In genomic region chr7:96921231-96921630, GRCh38 we compare ENCODE assay signal across 12 cellular contexts.
"Had no signal": no experiment of that assay in that cellular context is flagged by ENCODE, and none has a peak within 500 bp of the region (broad histone marks: within the 10 kb centered on the region; RNA-seq: fewer than 3 reads in every experiment).

No MANE protein-coding gene starts in this region.

- DNase-seq: activated T-cell treated with anti-CD3 and anti-CD28 coated beads, Interleukin-2, amount 50 U/mL, for 1 hour; mucosa of descending colon; naive thymus-derived CD8-positive, alpha-beta T cell; psoas muscle; right lobe of liver; spleen; stimulated activated CD4-positive, alpha-beta T cell treated with anti-CD3 and anti-CD28 coated beads, Interleukin-1b, Interleukin-23, amount 100 ng/mL, for 48 hours; substantia nigra; upper lobe of left lung had no signal

- H3K9me3 Mint-ChIP-seq: activated naive CD4-positive, alpha-beta T cell treated with anti-CD3 and anti-CD28 coated beads, Interleukin-2, amount 50 U/mL, for 24 hours; naive thymus-derived CD8-positive, alpha-beta T cell; stimulated activated memory B cell treated with anti-CD40 and anti-IgM and Interleukin-4, amounts not matched to agents 10 μg/mL and 1 μg/mL and 100 μg/mL, for 72 hours had no signal

- H3K27ac ChIP-seq: psoas muscle, right lobe of liver, spleen, upper lobe of left lung had no signal

- H3K4me1 Mint-ChIP-seq: activated naive CD4-positive, alpha-beta T cell treated with anti-CD3 and anti-CD28 coated beads, Interleukin-2, amount 50 U/mL, for 24 hours; naive thymus-derived CD8-positive, alpha-beta T cell; stimulated activated memory B cell treated with anti-CD40 and anti-IgM and Interleukin-4, amounts not matched to agents 10 μg/mL and 1 μg/mL and 100 μg/mL, for 72 hours had no signal

- H3K36me3 Mint-ChIP-seq: naive thymus-derived CD8-positive, alpha-beta T cell; stimulated activated memory B cell treated with anti-CD40 and anti-IgM and Interleukin-4, amounts not matched to agents 10 μg/mL and 1 μg/mL and 100 μg/mL, for 72 hours had no signal

- H3K27ac Mint-ChIP-seq: activated naive CD4-positive, alpha-beta T cell treated with anti-CD3 and anti-CD28 coated beads, Interleukin-2, amount 50 U/mL, for 24 hours; dendritic cell treated with granulocyte-macrophage colony-stimulating factor and Interleukin-4, amounts not matched to agents 40 ng/mL and 50 ng/mL, for 4 days; naive thymus-derived CD8-positive, alpha-beta T cell; stimulated activated memory B cell treated with anti-CD40 and anti-IgM and Interleukin-4, amounts not matched to agents 10 μg/mL and 1 μg/mL and 100 μg/mL, for 72 hours had no signal

- H3K4me3 Mint-ChIP-seq: activated naive CD4-positive, alpha-beta T cell treated with anti-CD3 and anti-CD28 coated beads, Interleukin-2, amount 50 U/mL, for 24 hours; dendritic cell treated with granulocyte-macrophage colony-stimulating factor and Interleukin-4, amounts not matched to agents 40 ng/mL and 50 ng/mL, for 4 days; naive thymus-derived CD8-positive, alpha-beta T cell; stimulated activated memory B cell treated with anti-CD40 and anti-IgM and Interleukin-4, amounts not matched to agents 10 μg/mL and 1 μg/mL and 100 μg/mL, for 72 hours had no signal

- H3K27me3 Mint-ChIP-seq: dendritic cell treated with granulocyte-macrophage colony-stimulating factor and Interleukin-4, amounts not matched to agents 40 ng/mL and 50 ng/mL, for 4 days had no signal
